In genomic region chr11:62671604-62672528, GRCh38 we compare ENCODE assay signal across 8 cellular contexts. TPM values are rescaled to one million over a fixed set of nuclear protein-coding genes. Genes with fewer than 3 reads are reported as not detected.
DNase-seq lines count a peak whose midpoint lies in the region; ATAC-seq and TF ChIP-seq lines count a peak whose summit lies in the region.

LBHD1 (minus strand) TSS chr11:62672267; CDS start chr11:62670031, 2,236 bp downstream.
UQCC3 (plus strand) TSS chr11:62671673; CDS start chr11:62671746, 73 bp downstream.

- H3K4me1 ChIP-seq in liver (ENCODE audit: control insufficient read depth in 4 of 4, insufficient read depth in 4 of 4, low read length in 3 of 4) = peaks cover 15 to 50% (median 38%) of the 10 kb centered on the region in 4 donors

- TF ChIP-seq RAD21 in liver (IDR thresholded peaks at IDR 0.05) = peak in 1 of 2 donors; percentile 25

- DNase-seq in AG04450 (ENCODE audit: low read depth, low spot score) = peak; percentile 65
- DNase-seq in NCI-H526 (lab: John Stamatoyannopoulos, UW) = peak; percentile 90 to 98
- DNase-seq in activated CD4-positive, alpha-beta T cell treated with anti-CD3 and anti-CD28 coated beads, Interleukin-2, amount 10 ng/mL, durations not matched to agents 7 days and 5 days = peak; percentile 89
- peak; percentile 59 for DNase-seq in dedifferentiated amniotic fluid mesenchymal stem cell (ENCODE audit: extremely low spot score)
- DNase-seq in stimulated activated CD4-positive, alpha-beta T cell treated with anti-CD3 and anti-CD28 coated beads, Interleukin-4, amount 100 ng/mL, for 4 hours = peak; percentile 72 to 75

- POLR2A ChIA-PET in AG04450 (lab: Yijun Ruan, JAX) = interaction anchor here (0.6 to 5.6 kb wide), 20 partner anchors 7 to 790 kb away, joined by 3 to 50 read pairs (median 6); partner anchors contain the start of genes B3GAT3, C11orf98, CSKMT and EEF1G
- POLR2A ChIA-PET in activated CD4-positive, alpha-beta T cell treated with anti-CD3 and anti-CD28 coated beads, Interleukin-2, amount 10 ng/mL, durations not matched to agents 7 days and 5 days (lab: Charles Lee) = interaction anchor here (0.5 to 1.6 kb wide), 17 partner anchors 19 to 209 kb away, joined by 3 to 5 read pairs (median 3); partner anchors contain the start of genes INTS5, MTA2 and SLC3A2

- under 1% methylated on average over 66 of the region's 66 CpGs for WGBS in liver

- H3K27me3 ChIP-seq in AG04450 (ENCODE audit: control insufficient read depth, insufficient read depth, low read length) = no peaks in the 10 kb centered on the region
- H3K27me3 ChIP-seq in liver (ENCODE audit: control insufficient read depth in 4 of 4, insufficient read depth in 4 of 4, low read length in 3 of 4) = no peaks in the 10 kb centered on the region

- H3K9ac ChIP-seq in liver (ENCODE audit: low read depth in 1 of 2, low read length in 2 of 2) = peak within 1 kb of the TSS; percentile 80 to 84

- H3K27ac ChIP-seq in AG04450 (ENCODE audit: low read depth, low read length) (peak within 1 kb of the TSS; percentile 81), liver (ENCODE audit: low read depth in 1 of 2, low read length in 2 of 2) (peak within 1 kb of the TSS; percentile 83 to 86)

- H3K4me3 Mint-ChIP-seq in activated CD4-positive, alpha-beta T cell treated with anti-CD3 and anti-CD28 coated beads, Interleukin-2, amount 10 ng/mL, durations not matched to agents 7 days and 5 days = peak within 1 kb of the TSS; percentile 99

- no peaks in the 10 kb centered on the region for H3K9me3 Mint-ChIP-seq in activated CD4-positive, alpha-beta T cell treated with anti-CD3 and anti-CD28 coated beads, Interleukin-2, amount 10 ng/mL, durations not matched to agents 7 days and 5 days

- peak within 1 kb of the TSS; percentile 98 for H3K27ac Mint-ChIP-seq in activated CD4-positive, alpha-beta T cell treated with anti-CD3 and anti-CD28 coated beads, Interleukin-2, amount 10 ng/mL, durations not matched to agents 7 days and 5 days

- CTCF ChIA-PET in AG04450 (lab: Charles Lee) = interaction anchor here (1.1 to 2.1 kb wide), 2 partner anchors 9 to 18 kb away, joined by 4 to 13 read pairs; partner anchors contain the start of gene LRRN4CL
- CTCF ChIA-PET in activated CD4-positive, alpha-beta T cell treated with anti-CD3 and anti-CD28 coated beads, Interleukin-2, amount 10 ng/mL, durations not matched to agents 7 days and 5 days (lab: Charles Lee) = interaction anchor here (0.7 to 2.2 kb wide), 16 partner anchors 9 to 247 kb away, joined by 3 to 11 read pairs (median 4); partner anchors contain the start of genes BSCL2, GNG3, HNRNPUL2 and SLC3A2

- H3K4me1 Mint-ChIP-seq in activated CD4-positive, alpha-beta T cell treated with anti-CD3 and anti-CD28 coated beads, Interleukin-2, amount 10 ng/mL, durations not matched to agents 7 days and 5 days = peaks cover 59% of the 10 kb centered on the region

- peaks cover 53% of the 10 kb centered on the region for H3K36me3 Mint-ChIP-seq in activated CD4-positive, alpha-beta T cell treated with anti-CD3 and anti-CD28 coated beads, Interleukin-2, amount 10 ng/mL, durations not matched to agents 7 days and 5 days (ENCODE audit: low read depth)

- TF ChIP-seq CTCF in AG04450 (IDR thresholded peaks at IDR 0.05; ENCODE audit: low read depth, low read length) = no peak
- no peak for TF ChIP-seq CTCF in liver (IDR thresholded peaks at IDR 0.05; ENCODE audit: low read depth, low read length, missing input control)

- H3K9me3 ChIP-seq in AG04450 (ENCODE audit: control insufficient read depth, insufficient read depth, low read length) (no peaks in the 10 kb centered on the region; the same call in 1 of the 2 replicates), liver (ENCODE audit: control insufficient read depth in 4 of 4, low read length in 3 of 4) (no peaks in the 10 kb centered on the region)

- no peaks in the 10 kb centered on the region for H3K27me3 Mint-ChIP-seq in activated CD4-positive, alpha-beta T cell treated with anti-CD3 and anti-CD28 coated beads, Interleukin-2, amount 10 ng/mL, durations not matched to agents 7 days and 5 days

- H3K36me3 ChIP-seq in liver (ENCODE audit: control insufficient read depth in 4 of 4, insufficient read depth in 3 of 4, low read depth in 1 of 4, low read length in 3 of 4) = peaks cover 0 to 6% (median under 1%) of the 10 kb centered on the region in 4 donors

- ATAC-seq in GM18909 (IDR thresholded peaks at IDR 0.05; ENCODE audit: poor library complexity, unreplicated experiment) (peak; percentile 55), HG03378 (IDR thresholded peaks at IDR 0.05; ENCODE audit: unreplicated experiment) (peak; percentile 44)

- H3K4me3 ChIP-seq in AG04450 (ENCODE audit: low read depth, low read length) (peak within 1 kb of the TSS; percentile 84), liver (ENCODE audit: low read depth in 1 of 3, low read length in 3 of 3) (peak within 1 kb of the TSS; percentile 82 to 92 (median 86))

TF ChIP-seq in liver, 16 proteins besides CTCF, POLR2A, EP300 and RAD21:
- TF ChIP-seq NR2F2 (IDR thresholded peaks at IDR 0.05) (peak; percentile 23), SP1 (IDR thresholded peaks at IDR 0.05) (no peak), ZBTB33 (IDR thresholded peaks at IDR 0.05) (no peak), TAF1 (conservative IDR thresholded peaks at IDR 0.05) (peak; percentile 52), YY1 (IDR thresholded peaks at IDR 0.05) (peak; percentile 91), RXRA (IDR thresholded peaks at IDR 0.05) (peak in 1 of 2 donors; percentile 28), EGR1 (IDR thresholded peaks at IDR 0.05; ENCODE audit: low read depth in 2 of 2) (peak in 1 of 2 donors; percentile 10), FOXA1 (IDR thresholded peaks at IDR 0.05) (peak; percentile 38), REST (IDR thresholded peaks at IDR 0.05) (peak; percentile 48), GABPA (IDR thresholded peaks at IDR 0.05 in 1 of 2, conservative IDR thresholded peaks at IDR 0.05 in 1 of 2) (peak in 1 of 2 donors; percentile 77)
TF ChIP-seq in liver: peak in this region for 8.

RNA-seq across cellular contexts. Expression of gene LBHD1, which starts in this region (rescaled TPM):
- polyA plus RNA-seq in AG04450 (2011; rRNA removed) (2.4 and 3.2 TPM in 2 replicates), liver (1 to 10 TPM; 1.6 to 3.4 TPM)
- 2.5 and 3.5 TPM in 2 replicates for polyA minus RNA-seq in AG04450 (2011; rRNA and poly(A)+ RNA removed)
- total RNA-seq in activated CD4-positive, alpha-beta T cell treated with anti-CD3 and anti-CD28 coated beads, Interleukin-2, amount 10 ng/mL, durations not matched to agents 7 days and 5 days = 10 to 100 TPM; 19.5 to 21.3 TPM
- 1 to 10 TPM; 3.5 to 4.4 TPM for total RNA-seq in liver

RNA-seq across cellular contexts. Expression of gene UQCC3, which starts in this region (rescaled TPM):
- polyA plus RNA-seq in AG04450 (2011; rRNA removed) = 5.4 and 6.2 TPM in 2 replicates
- polyA minus RNA-seq in AG04450 (2011; rRNA and poly(A)+ RNA removed) = 1.1 and 2.2 TPM in 2 replicates
- total RNA-seq in activated CD4-positive, alpha-beta T cell treated with anti-CD3 and anti-CD28 coated beads, Interleukin-2, amount 10 ng/mL, durations not matched to agents 7 days and 5 days = 1 to 10 TPM; 6.7 to 7.4 TPM
- 1 to 10 TPM; 2.9 to 6.3 TPM for total RNA-seq in liver
- 10 to 100 TPM in 1 of 2 donors, 1 to 10 TPM in 1; 7.0 to 12.2 TPM for polyA plus RNA-seq in liver

Comparison
In these comparisons a context has a peak if more than half of its experiments do, and no peak if none do; other contexts are left out.
1. Peak in every context shown above with its lines: DNase-seq, ATAC-seq, H3K4me3 ChIP-seq and H3K27ac ChIP-seq.